In genomic region chr22:49692499-49693225, GRCh38 we compare ENCODE assay signal across 1 cellular context.
TF ChIP-seq lines count a peak whose summit lies in the region.

No MANE protein-coding gene starts in this region.

TF ChIP-seq in K562, 482 proteins besides CTCF, POLR2A, EP300 and RAD21 (continued from another document and continues in another):
- TF ChIP-seq, protein P1, sequence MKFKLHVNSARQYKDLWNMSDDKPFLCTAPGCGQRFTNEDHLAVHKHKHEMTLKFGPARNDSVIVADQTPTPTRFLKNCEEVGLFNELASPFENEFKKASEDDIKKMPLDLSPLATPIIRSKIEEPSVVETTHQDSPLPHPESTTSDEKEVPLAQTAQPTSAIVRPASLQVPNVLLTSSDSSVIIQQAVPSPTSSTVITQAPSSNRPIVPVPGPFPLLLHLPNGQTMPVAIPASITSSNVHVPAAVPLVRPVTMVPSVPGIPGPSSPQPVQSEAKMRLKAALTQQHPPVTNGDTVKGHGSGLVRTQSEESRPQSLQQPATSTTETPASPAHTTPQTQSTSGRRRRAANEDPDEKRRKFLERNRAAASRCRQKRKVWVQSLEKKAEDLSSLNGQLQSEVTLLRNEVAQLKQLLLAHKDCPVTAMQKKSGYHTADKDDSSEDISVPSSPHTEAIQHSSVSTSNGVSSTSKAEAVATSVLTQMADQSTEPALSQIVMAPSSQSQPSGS (CRISPR knock-in tag; IDR thresholded peaks at IDR 0.05), result no peak
- TF ChIP-seq ZKSCAN1 (IDR thresholded peaks at IDR 0.05; ENCODE audit: low read depth, low read length) (no peak), FOSL1 (tag; conservative IDR thresholded peaks at IDR 0.05) (no peak), ZEB2 (IDR thresholded peaks at IDR 0.05) (no peak), HDAC2 (IDR thresholded peaks at IDR 0.05) (no peak), TOE1 (IDR thresholded peaks at IDR 0.05; ENCODE audit: borderline replicate concordance) (no peak), TOE1 (CRISPR knock-in tag; IDR thresholded peaks at IDR 0.05; ENCODE audit: borderline replicate concordance, low read depth) (no peak), MAFF (IDR thresholded peaks at IDR 0.05; ENCODE audit: low read length) (no peak), L3MBTL2 (IDR thresholded peaks at IDR 0.05) (peak; percentile 42; the same call in 1 of the 2 replicates), PRPF4 (IDR thresholded peaks at IDR 0.05; ENCODE audit: insufficient read depth, low read depth, low read length, poor library complexity, severe bottlenecking) (no peak), MYNN (IDR thresholded peaks at IDR 0.05) (no peak), MYNN (CRISPR knock-in tag; IDR thresholded peaks at IDR 0.05) (no peak), HDAC8 (tag; IDR thresholded peaks at IDR 0.05) (no peak), SNIP1 (IDR thresholded peaks at IDR 0.05; ENCODE audit: low read depth) (no peak), ZBTB49 (CRISPR knock-in tag; IDR thresholded peaks at IDR 0.05; ENCODE audit: borderline replicate concordance) (no peak), HBP1 (CRISPR knock-in tag; IDR thresholded peaks at IDR 0.05) (no peak), TFE3 (CRISPR knock-in tag; IDR thresholded peaks at IDR 0.05) (peak; percentile 43), ZBTB33 (CRISPR knock-in tag; IDR thresholded peaks at IDR 0.05) (no peak), ZNF707 (CRISPR knock-in tag; conservative IDR thresholded peaks at IDR 0.05) (no peak)
- TF ChIP-seq, protein P2, sequence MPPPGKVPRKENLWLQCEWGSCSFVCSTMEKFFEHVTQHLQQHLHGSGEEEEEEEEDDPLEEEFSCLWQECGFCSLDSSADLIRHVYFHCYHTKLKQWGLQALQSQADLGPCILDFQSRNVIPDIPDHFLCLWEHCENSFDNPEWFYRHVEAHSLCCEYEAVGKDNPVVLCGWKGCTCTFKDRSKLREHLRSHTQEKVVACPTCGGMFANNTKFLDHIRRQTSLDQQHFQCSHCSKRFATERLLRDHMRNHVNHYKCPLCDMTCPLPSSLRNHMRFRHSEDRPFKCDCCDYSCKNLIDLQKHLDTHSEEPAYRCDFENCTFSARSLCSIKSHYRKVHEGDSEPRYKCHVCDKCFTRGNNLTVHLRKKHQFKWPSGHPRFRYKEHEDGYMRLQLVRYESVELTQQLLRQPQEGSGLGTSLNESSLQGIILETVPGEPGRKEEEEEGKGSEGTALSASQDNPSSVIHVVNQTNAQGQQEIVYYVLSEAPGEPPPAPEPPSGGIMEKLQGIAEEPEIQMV (tag; conservative IDR thresholded peaks at IDR 0.05; ENCODE audit: low read depth), result no peak
- TF ChIP-seq, protein P3, sequence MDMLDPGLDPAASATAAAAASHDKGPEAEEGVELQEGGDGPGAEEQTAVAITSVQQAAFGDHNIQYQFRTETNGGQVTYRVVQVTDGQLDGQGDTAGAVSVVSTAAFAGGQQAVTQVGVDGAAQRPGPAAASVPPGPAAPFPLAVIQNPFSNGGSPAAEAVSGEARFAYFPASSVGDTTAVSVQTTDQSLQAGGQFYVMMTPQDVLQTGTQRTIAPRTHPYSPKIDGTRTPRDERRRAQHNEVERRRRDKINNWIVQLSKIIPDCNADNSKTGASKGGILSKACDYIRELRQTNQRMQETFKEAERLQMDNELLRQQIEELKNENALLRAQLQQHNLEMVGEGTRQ (CRISPR knock-in tag; IDR thresholded peaks at IDR 0.05), result peak; percentile 56
- TF ChIP-seq, protein P4, sequence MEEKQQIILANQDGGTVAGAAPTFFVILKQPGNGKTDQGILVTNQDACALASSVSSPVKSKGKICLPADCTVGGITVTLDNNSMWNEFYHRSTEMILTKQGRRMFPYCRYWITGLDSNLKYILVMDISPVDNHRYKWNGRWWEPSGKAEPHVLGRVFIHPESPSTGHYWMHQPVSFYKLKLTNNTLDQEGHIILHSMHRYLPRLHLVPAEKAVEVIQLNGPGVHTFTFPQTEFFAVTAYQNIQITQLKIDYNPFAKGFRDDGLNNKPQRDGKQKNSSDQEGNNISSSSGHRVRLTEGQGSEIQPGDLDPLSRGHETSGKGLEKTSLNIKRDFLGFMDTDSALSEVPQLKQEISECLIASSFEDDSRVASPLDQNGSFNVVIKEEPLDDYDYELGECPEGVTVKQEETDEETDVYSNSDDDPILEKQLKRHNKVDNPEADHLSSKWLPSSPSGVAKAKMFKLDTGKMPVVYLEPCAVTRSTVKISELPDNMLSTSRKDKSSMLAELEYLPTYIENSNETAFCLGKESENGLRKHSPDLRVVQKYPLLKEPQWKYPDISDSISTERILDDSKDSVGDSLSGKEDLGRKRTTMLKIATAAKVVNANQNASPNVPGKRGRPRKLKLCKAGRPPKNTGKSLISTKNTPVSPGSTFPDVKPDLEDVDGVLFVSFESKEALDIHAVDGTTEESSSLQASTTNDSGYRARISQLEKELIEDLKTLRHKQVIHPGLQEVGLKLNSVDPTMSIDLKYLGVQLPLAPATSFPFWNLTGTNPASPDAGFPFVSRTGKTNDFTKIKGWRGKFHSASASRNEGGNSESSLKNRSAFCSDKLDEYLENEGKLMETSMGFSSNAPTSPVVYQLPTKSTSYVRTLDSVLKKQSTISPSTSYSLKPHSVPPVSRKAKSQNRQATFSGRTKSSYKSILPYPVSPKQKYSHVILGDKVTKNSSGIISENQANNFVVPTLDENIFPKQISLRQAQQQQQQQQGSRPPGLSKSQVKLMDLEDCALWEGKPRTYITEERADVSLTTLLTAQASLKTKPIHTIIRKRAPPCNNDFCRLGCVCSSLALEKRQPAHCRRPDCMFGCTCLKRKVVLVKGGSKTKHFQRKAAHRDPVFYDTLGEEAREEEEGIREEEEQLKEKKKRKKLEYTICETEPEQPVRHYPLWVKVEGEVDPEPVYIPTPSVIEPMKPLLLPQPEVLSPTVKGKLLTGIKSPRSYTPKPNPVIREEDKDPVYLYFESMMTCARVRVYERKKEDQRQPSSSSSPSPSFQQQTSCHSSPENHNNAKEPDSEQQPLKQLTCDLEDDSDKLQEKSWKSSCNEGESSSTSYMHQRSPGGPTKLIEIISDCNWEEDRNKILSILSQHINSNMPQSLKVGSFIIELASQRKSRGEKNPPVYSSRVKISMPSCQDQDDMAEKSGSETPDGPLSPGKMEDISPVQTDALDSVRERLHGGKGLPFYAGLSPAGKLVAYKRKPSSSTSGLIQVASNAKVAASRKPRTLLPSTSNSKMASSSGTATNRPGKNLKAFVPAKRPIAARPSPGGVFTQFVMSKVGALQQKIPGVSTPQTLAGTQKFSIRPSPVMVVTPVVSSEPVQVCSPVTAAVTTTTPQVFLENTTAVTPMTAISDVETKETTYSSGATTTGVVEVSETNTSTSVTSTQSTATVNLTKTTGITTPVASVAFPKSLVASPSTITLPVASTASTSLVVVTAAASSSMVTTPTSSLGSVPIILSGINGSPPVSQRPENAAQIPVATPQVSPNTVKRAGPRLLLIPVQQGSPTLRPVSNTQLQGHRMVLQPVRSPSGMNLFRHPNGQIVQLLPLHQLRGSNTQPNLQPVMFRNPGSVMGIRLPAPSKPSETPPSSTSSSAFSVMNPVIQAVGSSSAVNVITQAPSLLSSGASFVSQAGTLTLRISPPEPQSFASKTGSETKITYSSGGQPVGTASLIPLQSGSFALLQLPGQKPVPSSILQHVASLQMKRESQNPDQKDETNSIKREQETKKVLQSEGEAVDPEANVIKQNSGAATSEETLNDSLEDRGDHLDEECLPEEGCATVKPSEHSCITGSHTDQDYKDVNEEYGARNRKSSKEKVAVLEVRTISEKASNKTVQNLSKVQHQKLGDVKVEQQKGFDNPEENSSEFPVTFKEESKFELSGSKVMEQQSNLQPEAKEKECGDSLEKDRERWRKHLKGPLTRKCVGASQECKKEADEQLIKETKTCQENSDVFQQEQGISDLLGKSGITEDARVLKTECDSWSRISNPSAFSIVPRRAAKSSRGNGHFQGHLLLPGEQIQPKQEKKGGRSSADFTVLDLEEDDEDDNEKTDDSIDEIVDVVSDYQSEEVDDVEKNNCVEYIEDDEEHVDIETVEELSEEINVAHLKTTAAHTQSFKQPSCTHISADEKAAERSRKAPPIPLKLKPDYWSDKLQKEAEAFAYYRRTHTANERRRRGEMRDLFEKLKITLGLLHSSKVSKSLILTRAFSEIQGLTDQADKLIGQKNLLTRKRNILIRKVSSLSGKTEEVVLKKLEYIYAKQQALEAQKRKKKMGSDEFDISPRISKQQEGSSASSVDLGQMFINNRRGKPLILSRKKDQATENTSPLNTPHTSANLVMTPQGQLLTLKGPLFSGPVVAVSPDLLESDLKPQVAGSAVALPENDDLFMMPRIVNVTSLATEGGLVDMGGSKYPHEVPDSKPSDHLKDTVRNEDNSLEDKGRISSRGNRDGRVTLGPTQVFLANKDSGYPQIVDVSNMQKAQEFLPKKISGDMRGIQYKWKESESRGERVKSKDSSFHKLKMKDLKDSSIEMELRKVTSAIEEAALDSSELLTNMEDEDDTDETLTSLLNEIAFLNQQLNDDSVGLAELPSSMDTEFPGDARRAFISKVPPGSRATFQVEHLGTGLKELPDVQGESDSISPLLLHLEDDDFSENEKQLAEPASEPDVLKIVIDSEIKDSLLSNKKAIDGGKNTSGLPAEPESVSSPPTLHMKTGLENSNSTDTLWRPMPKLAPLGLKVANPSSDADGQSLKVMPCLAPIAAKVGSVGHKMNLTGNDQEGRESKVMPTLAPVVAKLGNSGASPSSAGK (IDR thresholded peaks at IDR 0.05), result peak; percentile 56
- TF ChIP-seq, protein P5, sequence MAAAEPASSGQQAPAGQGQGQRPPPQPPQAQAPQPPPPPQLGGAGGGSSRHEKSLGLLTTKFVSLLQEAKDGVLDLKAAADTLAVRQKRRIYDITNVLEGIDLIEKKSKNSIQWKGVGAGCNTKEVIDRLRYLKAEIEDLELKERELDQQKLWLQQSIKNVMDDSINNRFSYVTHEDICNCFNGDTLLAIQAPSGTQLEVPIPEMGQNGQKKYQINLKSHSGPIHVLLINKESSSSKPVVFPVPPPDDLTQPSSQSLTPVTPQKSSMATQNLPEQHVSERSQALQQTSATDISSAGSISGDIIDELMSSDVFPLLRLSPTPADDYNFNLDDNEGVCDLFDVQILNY (CRISPR knock-in tag; IDR thresholded peaks at IDR 0.05), result no peak
- TF ChIP-seq, protein P6, sequence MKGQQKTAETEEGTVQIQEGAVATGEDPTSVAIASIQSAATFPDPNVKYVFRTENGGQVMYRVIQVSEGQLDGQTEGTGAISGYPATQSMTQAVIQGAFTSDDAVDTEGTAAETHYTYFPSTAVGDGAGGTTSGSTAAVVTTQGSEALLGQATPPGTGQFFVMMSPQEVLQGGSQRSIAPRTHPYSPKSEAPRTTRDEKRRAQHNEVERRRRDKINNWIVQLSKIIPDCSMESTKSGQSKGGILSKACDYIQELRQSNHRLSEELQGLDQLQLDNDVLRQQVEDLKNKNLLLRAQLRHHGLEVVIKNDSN (CRISPR knock-in tag; IDR thresholded peaks at IDR 0.05), result peak; percentile 65
- TF ChIP-seq, protein P7, sequence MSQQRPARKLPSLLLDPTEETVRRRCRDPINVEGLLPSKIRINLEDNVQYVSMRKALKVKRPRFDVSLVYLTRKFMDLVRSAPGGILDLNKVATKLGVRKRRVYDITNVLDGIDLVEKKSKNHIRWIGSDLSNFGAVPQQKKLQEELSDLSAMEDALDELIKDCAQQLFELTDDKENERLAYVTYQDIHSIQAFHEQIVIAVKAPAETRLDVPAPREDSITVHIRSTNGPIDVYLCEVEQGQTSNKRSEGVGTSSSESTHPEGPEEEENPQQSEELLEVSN (IDR thresholded peaks at IDR 0.05; ENCODE audit: borderline replicate concordance in 1 of 2, extremely low read depth in 1 of 2, insufficient read depth in 1 of 2, insufficient read length in 1 of 2, low read depth in 1 of 2, low read length in 1 of 2, poor library complexity in 1 of 2, severe bottlenecking in 1 of 2), result peak in 1 of 2 experiments; percentile 34
